1 cellular context compared by ENCODE assay signal in the genomic region with DNA sequence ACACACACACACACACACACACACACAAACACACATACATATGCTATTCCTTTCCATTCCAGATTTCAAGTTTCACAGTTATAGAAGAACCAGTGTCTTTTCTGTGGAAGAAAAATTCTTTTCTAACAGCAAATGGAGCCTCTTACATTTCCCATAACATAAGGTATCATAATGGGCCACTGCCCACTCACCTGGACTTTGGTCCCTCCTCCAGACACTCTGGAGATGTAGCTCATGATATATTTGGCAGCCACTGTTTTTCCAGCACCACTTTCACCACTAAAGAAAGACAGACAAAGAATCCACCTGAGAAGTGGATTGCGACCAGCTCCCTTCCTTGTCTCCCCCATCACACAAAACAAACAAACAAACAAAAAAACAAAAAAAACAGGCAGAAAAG.
TF ChIP-seq lines count a peak whose summit lies in the region.

No MANE protein-coding gene starts in this region.

TF ChIP-seq in endothelial cell of umbilical vein, 7 proteins besides CTCF, POLR2A, EP300 and RAD21:
- no peak for TF ChIP-seq JUN (IDR thresholded peaks at IDR 0.05; ENCODE audit: borderline replicate concordance, insufficient read depth, insufficient read length, low read depth)
- TF ChIP-seq GATA2 (IDR thresholded peaks at IDR 0.05; ENCODE audit: insufficient read depth, insufficient read length, low read depth, low read length): no peak
- TF ChIP-seq POLR2AphosphoS5 (IDR thresholded peaks at IDR 0.05; ENCODE audit: insufficient read depth, low read depth, low read length): no peak
- TF ChIP-seq MYC (IDR thresholded peaks at IDR 0.05; ENCODE audit: low read depth, low read length): no peak
- TF ChIP-seq FOS (IDR thresholded peaks at IDR 0.05; ENCODE audit: borderline replicate concordance, insufficient read depth, low read length): no peak
- no peak for TF ChIP-seq EZH2 (IDR thresholded peaks at IDR 0.05; ENCODE audit: borderline replicate concordance, low read depth, low read length, severe bottlenecking)
- TF ChIP-seq, protein P1, sequence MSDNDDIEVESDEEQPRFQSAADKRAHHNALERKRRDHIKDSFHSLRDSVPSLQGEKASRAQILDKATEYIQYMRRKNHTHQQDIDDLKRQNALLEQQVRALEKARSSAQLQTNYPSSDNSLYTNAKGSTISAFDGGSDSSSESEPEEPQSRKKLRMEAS (IDR thresholded peaks at IDR 0.05; ENCODE audit: insufficient read depth, insufficient read length): no peak
